ENCODE assay signal across 22 cellular contexts in the genomic region with DNA sequence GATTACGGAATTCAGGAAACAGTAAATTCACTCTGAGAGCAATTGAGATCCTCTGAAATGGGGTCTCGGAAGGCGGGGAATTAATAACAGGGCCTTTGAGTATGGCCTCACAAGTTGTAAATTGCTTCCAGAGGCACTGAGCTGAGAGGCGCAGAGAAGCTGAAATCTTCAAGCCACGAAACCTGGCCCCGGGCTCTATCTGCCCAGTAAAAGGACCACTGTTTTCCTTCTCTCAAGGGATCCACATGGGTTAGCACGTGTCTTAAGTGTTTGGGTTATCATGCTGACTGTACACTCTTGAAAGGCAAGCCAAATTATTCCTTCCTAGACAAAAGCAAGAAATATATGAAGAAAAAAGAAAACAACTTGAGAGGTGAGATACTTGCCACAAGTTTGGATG.
A peak's percentile ranks its signal among the peaks of the same experiment; 100 is the strongest.
DNase-seq lines count a peak whose midpoint lies in the region; ATAC-seq lines count a peak whose summit lies in the region.
"Had no signal": no experiment of that assay in that cellular context is flagged by ENCODE, and none has a peak within 500 bp of the region (broad histone marks: within the 10 kb centered on the region; RNA-seq: fewer than 3 reads in every experiment).

No MANE protein-coding gene starts in this region.

- in situ Hi-C loops in SK-MEL-5 (cut with HindIII; ENCODE audit: low pct_unique_long_range_greater_than_20kb, low sequenced_read_pairs) = no loop called here

- peak; percentile 96 for DNase-seq in SK-MEL-5 (ENCODE audit: low read depth, low spot score)
- peak; percentile 85 for DNase-seq in foreskin melanocyte
- DNase-seq in sciatic nerve (ENCODE audit: low spot score) = no peak
- DNase-seq in NCI-H1436 (lab: John Stamatoyannopoulos, UW) = no peak
- no peak for DNase-seq in NOMO-1 treated with dmso at 0.1 percent for 144 hours (lab: John Stamatoyannopoulos, UW; ENCODE audit: unreplicated experiment)
- DNase-seq: 8988T; ACHN; BE2C; C1 segment of cervical spinal cord; CD4-positive, alpha-beta memory T cell; CD4-positive, CD25-positive, alpha-beta regulatory T cell; CD8-positive, alpha-beta memory T cell; COR-L47; DMS 273 treated with DMSO at 0.1 percent for 48 hours; DMS153; DMS53; DMS79; DND-41; EL; GDM1 had no signal

- intact Hi-C loops in sciatic nerve (cut with DNase I) = no loop called here

- ATAC-seq in sciatic nerve = peak; percentile 83
- no peak for ATAC-seq in GM18870 (IDR thresholded peaks at IDR 0.05; ENCODE audit: unreplicated experiment)
- ATAC-seq: GM12878 had no signal

Comparison
In these comparisons a context has a peak if more than half of its experiments do, and no peak if none do; other contexts are left out.
1. DNase-seq: peak in SK-MEL-5 (single experiment) and foreskin melanocyte (single experiment); none in sciatic nerve (single experiment), NCI-H1436 (single experiment) and NOMO-1 treated with dmso at 0.1 percent for 144 hours (single experiment).